Comparison of ENCODE assay signal across 17 cellular contexts in the genomic region with DNA sequence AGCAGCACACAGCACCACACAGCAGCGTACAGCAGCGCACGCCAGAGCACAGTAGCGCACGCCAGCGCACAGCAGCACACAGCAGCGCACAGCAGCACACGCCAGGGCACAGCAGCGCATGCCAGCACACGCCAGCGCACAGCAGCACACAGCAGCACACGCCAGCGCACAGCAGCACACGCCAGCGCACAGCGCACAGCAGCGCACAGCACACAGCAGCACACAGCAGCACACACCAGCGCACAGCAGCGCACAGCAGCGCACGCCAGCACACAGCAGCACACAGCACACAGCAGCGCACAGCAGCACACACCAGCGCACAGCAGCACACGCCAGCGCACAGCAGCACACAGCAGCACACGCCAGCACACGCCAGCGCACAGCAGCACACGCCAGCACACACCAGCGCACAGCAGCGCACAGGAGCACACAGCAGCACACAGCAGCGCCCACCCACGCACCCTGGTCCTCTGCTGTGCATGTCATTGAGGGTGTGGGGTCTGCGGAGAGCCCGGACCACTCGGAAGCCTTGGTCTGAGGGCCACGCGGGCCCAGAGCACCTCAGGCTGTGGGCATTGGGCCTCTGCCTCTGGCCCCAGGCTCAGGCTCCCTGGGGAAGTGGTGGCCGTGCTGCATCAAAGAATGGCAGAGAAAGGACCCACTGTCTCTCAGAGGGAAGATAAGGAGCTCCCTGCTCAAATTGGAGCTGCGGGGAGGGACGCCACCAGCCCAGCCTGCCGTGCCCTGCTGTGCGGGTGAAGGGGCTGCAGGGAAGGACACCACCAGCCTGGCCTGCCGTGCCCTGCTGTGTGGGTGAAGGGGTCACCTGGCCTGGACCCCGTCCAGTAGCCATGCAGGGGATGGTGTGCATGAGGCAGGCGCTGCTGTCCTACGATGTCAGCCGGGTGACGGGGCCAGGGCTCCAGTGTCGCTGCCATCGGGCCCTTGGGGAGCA. TPM values are rescaled to one million over a fixed set of nuclear protein-coding genes. Genes with fewer than 3 reads are reported as not detected.
DNase-seq lines count a peak whose midpoint lies in the region; ATAC-seq, FAIRE-seq and TF ChIP-seq lines count a peak whose summit lies in the region.
"Had no signal": no experiment of that assay in that cellular context is flagged by ENCODE, and none has a peak within 500 bp of the region (broad histone marks: within the 10 kb centered on the region; RNA-seq: fewer than 3 reads in every experiment).

No MANE protein-coding gene starts in this region.

- TF ChIP-seq CTCF in RWPE1 (conservative IDR thresholded peaks at IDR 0.05; ENCODE audit: low read depth) (no peak), kidney (IDR thresholded peaks at IDR 0.05; ENCODE audit: borderline replicate concordance, extremely low read depth, insufficient read depth) (no peak), psoas muscle (IDR thresholded peaks at IDR 0.05) (no peak), heart left ventricle (IDR thresholded peaks at IDR 0.05) (no peak)

- POLR2A ChIA-PET in RWPE1 (lab: Yijun Ruan, JAX; ENCODE audit: low non-redundant PET) = no interaction called here

- WGBS in psoas muscle, 3 donors = 92 to 98% (median 95%) methylated on average over 39 to 51 of the region's 51 CpGs
- WGBS in heart left ventricle, 4 donors = 85 to 94% (median 90%) methylated on average over 13 to 51 of the region's 51 CpGs

- ATAC-seq in psoas muscle (no peak), heart left ventricle (no peak), HG02970 (IDR thresholded peaks at IDR 0.05; ENCODE audit: low FRiP score, unreplicated experiment) (no peak), GM19023 (IDR thresholded peaks at IDR 0.05; ENCODE audit: unreplicated experiment) (no peak)

- H3K9me3 ChIP-seq in kidney (ENCODE audit: control insufficient read depth in 1 of 2, low read length in 2 of 2) (no peaks in the 10 kb centered on the region), psoas muscle (no peaks in the 10 kb centered on the region), heart left ventricle (peaks cover 0 to 6% (median 0%) of the 10 kb centered on the region in 12 donors)
- H3K9me3 ChIP-seq: BE2C had no signal

- no peak overlapping the region for H3K9ac ChIP-seq in kidney (ENCODE audit: low read length in 2 of 2)

- no peak overlapping the region for H3K4me3 ChIP-seq in kidney (ENCODE audit: low read length in 2 of 2)
- no peak overlapping the region for H3K4me3 ChIP-seq in psoas muscle
- no peak overlapping the region for H3K4me3 ChIP-seq in heart left ventricle

- DNase-seq in GM12892 (ENCODE audit: insufficient read length) (no peak), RWPE1 (ENCODE audit: low spot score) (no peak), kidney (peak; percentile 67), psoas muscle (peak; percentile 8 to 36), heart left ventricle (no peak)
- DNase-seq: BE2C; CD4-positive, alpha-beta memory T cell; DMS79; H7; IMR-90; KG1 had no signal

- H3K27me3 ChIP-seq in psoas muscle (ENCODE audit: insufficient read depth in 3 of 3, low read length in 2 of 3) = no peaks in the 10 kb centered on the region
- no peaks in the 10 kb centered on the region for H3K27me3 ChIP-seq in heart left ventricle
- H3K27me3 ChIP-seq: BE2C had no signal

- intact Hi-C loops in kidney (cut with DNase I) (no loop called here), psoas muscle (cut with DNase I) (no loop called here), heart left ventricle (cut with DNase I) (no loop called here)

- H3K36me3 ChIP-seq in kidney (ENCODE audit: control insufficient read depth in 1 of 2, insufficient read depth in 2 of 2, low read length in 2 of 2) = peaks cover 0 to 2% of the 10 kb centered on the region in 2 donors
- no peaks in the 10 kb centered on the region for H3K36me3 ChIP-seq in psoas muscle (ENCODE audit: insufficient read depth in 1 of 2, low read depth in 1 of 2)
- peaks cover 0 to 16% (median 4%) of the 10 kb centered on the region in 9 donors for H3K36me3 ChIP-seq in heart left ventricle

- no peak for FAIRE-seq in GM12892 (lab: Jason Lieb, UNC)
- no peak for FAIRE-seq in kidney (lab: Jason Lieb, UNC)
- FAIRE-seq: A204.1 had no signal

- H3K4me1 ChIP-seq in kidney (ENCODE audit: control insufficient read depth in 1 of 2, insufficient read depth in 1 of 2, low read depth in 1 of 2, low read length in 2 of 2) = peaks cover 4 to 8% of the 10 kb centered on the region in 2 donors
- H3K4me1 ChIP-seq in psoas muscle = peaks cover 11% of the 10 kb centered on the region
- peaks cover 0 to 13% (median 0%) of the 10 kb centered on the region in 12 donors for H3K4me1 ChIP-seq in heart left ventricle
- H3K4me1 ChIP-seq: BE2C had no signal

- CTCF ChIA-PET in RWPE1 (lab: Yijun Ruan, JAX) = interaction anchor here (1.6 kb wide), 1 partner anchor 24 kb away, joined by 5 read pairs; no protein-coding TSS in a partner anchor

- peak overlapping the region; percentile 34 for H3K27ac ChIP-seq in RWPE1
- no peak overlapping the region for H3K27ac ChIP-seq in kidney (ENCODE audit: low read depth in 2 of 2, low read length in 2 of 2)
- H3K27ac ChIP-seq in psoas muscle = no peak overlapping the region
- H3K27ac ChIP-seq in heart left ventricle = no peak overlapping the region
- H3K27ac ChIP-seq: C4-2B, HL-60 had no signal

- TF ChIP-seq POLR2A in GM12892 (IDR thresholded peaks at IDR 0.05; ENCODE audit: low read depth, low read length) (peak; percentile 21; the same call in 1 of the 2 replicates), heart left ventricle (IDR thresholded peaks at IDR 0.05) (no peak)

RNA-seq across cellular contexts. Expression of gene GPR146, which starts 27.5 kb away (rescaled TPM):
- polyA plus RNA-seq in GM12892 (2012; ENCODE audit: missing spikeins) = 4.1 TPM
- total RNA-seq in kidney (10.3 TPM), psoas muscle (10 to 100 TPM in 1 of 4 donors, 1 to 10 TPM in 3; 5.0 to 12.1 (median 7.5) TPM), heart left ventricle (10 to 100 TPM; 12.3 to 56.8 (median 25.2) TPM)
- polyA plus RNA-seq in kidney (ENCODE audit: insufficient read depth, low read depth, low replicate concordance) (7.6 TPM), psoas muscle (10 to 100 TPM in 1 of 3 donors, 1 to 10 TPM in 2; 9.4 to 14.0 (median 9.9) TPM), heart left ventricle (10 to 100 TPM; 11.1 to 26.4 TPM)

RNA-seq across cellular contexts. Expression of gene CYP2W1, which starts 33.9 kb away (rescaled TPM):
- polyA plus RNA-seq in GM12892 (2012; ENCODE audit: missing spikeins) = not detected
- 0.13 TPM for total RNA-seq in kidney
- 0.17 TPM for polyA plus RNA-seq in kidney (ENCODE audit: insufficient read depth, low read depth, low replicate concordance)
- not detected for total RNA-seq in psoas muscle
- not detected for polyA plus RNA-seq in psoas muscle
- total RNA-seq in heart left ventricle = not detected
- polyA plus RNA-seq in heart left ventricle = not detected
- total RNA-seq: CD4-positive, alpha-beta memory T cell; H7; IMR-90 had no signal
- polyA plus RNA-seq: AG04450; CD4-positive, alpha-beta memory T cell; IMR-90 had no signal

RNA-seq across cellular contexts. Expression of gene COX19, which starts 41.5 kb away (rescaled TPM):
- polyA plus RNA-seq in GM12892 (2012; ENCODE audit: missing spikeins) = 10.9 TPM
- total RNA-seq in kidney = 14.7 TPM
- polyA plus RNA-seq in kidney (ENCODE audit: insufficient read depth, low read depth, low replicate concordance) = 4.8 TPM
- 1 to 10 TPM; 4.5 to 7.9 (median 6.9) TPM for total RNA-seq in psoas muscle
- 10 to 100 TPM in 2 of 3 donors, 1 to 10 TPM in 1; 5.6 to 12.2 (median 11.3) TPM for polyA plus RNA-seq in psoas muscle
- total RNA-seq in heart left ventricle = 1 to 10 TPM; 3.1 to 7.8 (median 6.5) TPM
- 1 to 10 TPM; 5.7 to 6.6 TPM for polyA plus RNA-seq in heart left ventricle

Comparison
In these comparisons a context has a peak if more than half of its experiments do, and no peak if none do; other contexts are left out.
1. DNase-seq: peak in kidney (single experiment) and psoas muscle (2 of 2); none in GM12892 (single experiment), RWPE1 (single experiment) and heart left ventricle (0 of 5).